26 cellular contexts compared by ENCODE assay signal in genomic region chr4:53127365-53127764, GRCh38.
"Had no signal": no experiment of that assay in that cellular context is flagged by ENCODE, and none has a peak within 500 bp of the region (broad histone marks: within the 10 kb centered on the region; RNA-seq: fewer than 3 reads in every experiment).

No MANE protein-coding gene starts in this region.

- H3K4me1 Mint-ChIP-seq: natural killer cell; stimulated activated memory B cell treated with anti-CD40 and anti-IgM and Interleukin-4, amounts not matched to agents 10 μg/mL and 1 μg/mL and 100 μg/mL, for 72 hours had no signal

- H3K27me3 ChIP-seq: neural progenitor cell, pancreas, right lobe of liver, sigmoid colon, suprapubic skin, testis, tibial artery, transverse colon, upper lobe of right lung, uterus had no signal

- H3K36me3 ChIP-seq: neural progenitor cell, pancreas, right lobe of liver, sigmoid colon, suprapubic skin, tibial artery, transverse colon, upper lobe of right lung, uterus had no signal

- H3K27ac Mint-ChIP-seq: naive thymus-derived CD4-positive, alpha-beta T cell; natural killer cell; neural progenitor cell; progenitor cell of endocrine pancreas; stimulated activated memory B cell treated with anti-CD40 and anti-IgM and Interleukin-4, amounts not matched to agents 10 μg/mL and 1 μg/mL and 100 μg/mL, for 72 hours; stimulated activated naive CD8-positive, alpha-beta T cell treated with anti-CD3 and anti-CD28 coated beads, Interleukin-15, amount 100 ng/mL, for 72 hours; type B pancreatic cell had no signal

- H3K9me3 Mint-ChIP-seq: natural killer cell; neural progenitor cell; stimulated activated memory B cell treated with anti-CD40 and anti-IgM and Interleukin-4, amounts not matched to agents 10 μg/mL and 1 μg/mL and 100 μg/mL, for 72 hours; stimulated activated naive CD8-positive, alpha-beta T cell treated with anti-CD3 and anti-CD28 coated beads, Interleukin-15, amount 100 ng/mL, for 72 hours; type B pancreatic cell had no signal

- H3K4me2 ChIP-seq: neural progenitor cell had no signal

- ATAC-seq: naive thymus-derived CD4-positive, alpha-beta T cell; natural killer cell; pancreas; psoas muscle; right cardiac atrium; right lobe of liver; stimulated activated memory B cell treated with anti-CD40 and anti-IgM and Interleukin-4, amounts not matched to agents 10 μg/mL and 1 μg/mL and 100 μg/mL, for 72 hours; stimulated activated naive CD8-positive, alpha-beta T cell treated with anti-CD3 and anti-CD28 coated beads, Interleukin-15, amount 100 ng/mL, for 72 hours; stimulated activated naive CD8-positive, alpha-beta T cell treated with anti-CD3 and anti-CD28 coated beads, Interleukin-15, Interleukin-2, amounts not matched to agents 100 U/mL and 50 U/mL, for 24 hours; upper lobe of right lung had no signal

- H3K4me3 Mint-ChIP-seq: naive thymus-derived CD4-positive, alpha-beta T cell; natural killer cell; neural progenitor cell; stimulated activated memory B cell treated with anti-CD40 and anti-IgM and Interleukin-4, amounts not matched to agents 10 μg/mL and 1 μg/mL and 100 μg/mL, for 72 hours; stimulated activated naive CD8-positive, alpha-beta T cell treated with anti-CD3 and anti-CD28 coated beads, Interleukin-15, amount 100 ng/mL, for 72 hours; type B pancreatic cell had no signal

- DNase-seq: naive thymus-derived CD4-positive, alpha-beta T cell; natural killer cell; pancreas; psoas muscle; right cardiac atrium; right lobe of liver; sigmoid colon; small intestine; stimulated activated CD4-positive, alpha-beta T cell treated with anti-CD3 and anti-CD28 coated beads, Interleukin-1b, Interleukin-23, amount 100 ng/mL, for 48 hours; stimulated activated CD4-positive, alpha-beta T cell treated with anti-CD3 and anti-CD28 coated beads, Interleukin-4, amount 100 ng/mL, for 1 hour; stimulated activated CD4-positive, alpha-beta T cell treated with anti-CD3 and anti-CD28 coated beads, Interleukin-4, amount 100 ng/mL, for 4 hours; stimulated activated CD8-positive, alpha-beta memory T cell treated with anti-CD3 and anti-CD28 coated beads, Interleukin-4, amount 100 ng/mL, for 48 hours; stimulated activated naive CD4-positive, alpha-beta T cell; stimulated activated naive CD8-positive, alpha-beta T cell treated with anti-CD3 and anti-CD28 coated beads, Interleukin-15, amount 100 ng/mL, for 72 hours; stimulated activated naive CD8-positive, alpha-beta T cell treated with anti-CD3 and anti-CD28 coated beads, Interleukin-15, Interleukin-2, amounts not matched to agents 100 U/mL and 50 U/mL, for 24 hours; substantia nigra; testis; tibial artery; transverse colon; upper lobe of right lung; uterus had no signal

- H3K36me3 Mint-ChIP-seq: natural killer cell, neural progenitor cell, type B pancreatic cell had no signal

- H2AFZ ChIP-seq: neural progenitor cell had no signal

- H3K4me3 ChIP-seq: neural progenitor cell, pancreas, psoas muscle, right lobe of liver, sigmoid colon, suprapubic skin, testis, tibial artery, transverse colon, upper lobe of right lung, uterus had no signal

- H3K27ac ChIP-seq: neural progenitor cell, pancreas, psoas muscle, right lobe of liver, sigmoid colon, suprapubic skin, testis, tibial artery, transverse colon, upper lobe of right lung, uterus had no signal

- H3K9me3 ChIP-seq: pancreas, psoas muscle, right lobe of liver, sigmoid colon, suprapubic skin, testis, tibial artery, transverse colon, upper lobe of right lung, uterus had no signal

- H3K27me3 Mint-ChIP-seq: naive thymus-derived CD4-positive, alpha-beta T cell; progenitor cell of endocrine pancreas; stimulated activated memory B cell treated with anti-CD40 and anti-IgM and Interleukin-4, amounts not matched to agents 10 μg/mL and 1 μg/mL and 100 μg/mL, for 72 hours; stimulated activated naive CD8-positive, alpha-beta T cell treated with anti-CD3 and anti-CD28 coated beads, Interleukin-15, amount 100 ng/mL, for 72 hours; type B pancreatic cell had no signal

- H3K4me1 ChIP-seq: neural progenitor cell, upper lobe of right lung had no signal
